8 cellular contexts compared by ENCODE assay signal in the genomic region with DNA sequence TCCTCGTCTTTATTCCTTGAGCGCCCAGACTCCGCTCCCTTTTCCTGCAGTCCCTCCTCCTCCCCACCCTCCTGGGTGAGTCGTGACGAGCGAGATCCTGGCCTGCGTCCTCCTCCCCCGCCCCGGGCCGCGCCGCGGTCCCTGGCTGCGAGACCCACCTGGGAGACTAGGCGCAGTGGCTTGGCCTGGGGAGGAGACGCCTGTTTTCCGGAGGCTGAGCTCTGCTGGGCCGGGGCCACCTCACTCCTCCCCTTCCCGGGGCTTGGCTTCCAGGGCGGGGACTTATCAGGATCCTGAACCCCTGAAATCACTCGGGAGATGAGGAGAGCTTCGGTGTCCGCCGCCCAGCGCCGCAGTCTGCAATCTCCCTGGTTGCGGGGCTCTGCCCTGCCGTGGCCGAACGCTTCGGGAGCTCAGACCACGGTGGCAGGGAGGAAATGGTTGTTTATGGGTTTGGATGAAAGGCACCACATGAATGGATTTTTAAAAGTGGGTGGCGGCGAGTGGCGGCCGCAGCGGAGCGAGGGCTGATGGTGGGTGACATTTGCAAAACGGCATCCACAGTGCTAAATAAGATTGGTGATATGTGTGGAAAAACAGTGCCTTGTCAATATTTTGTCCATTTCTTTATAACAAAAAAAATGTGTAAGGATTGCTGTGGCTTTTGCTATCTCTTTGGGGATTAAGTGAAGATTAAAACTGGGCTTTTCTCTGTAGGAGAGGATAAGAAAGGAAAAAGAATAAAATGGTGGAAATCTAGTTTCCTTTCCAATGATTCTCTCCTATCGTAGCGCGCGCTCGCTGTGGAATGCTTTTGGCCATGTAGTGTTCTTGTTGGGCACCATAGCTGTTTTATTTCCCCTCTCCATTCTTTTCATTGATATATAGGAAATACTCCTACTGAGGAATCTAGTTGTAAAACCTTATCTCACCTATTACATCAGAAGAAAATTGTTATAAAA. TPM values are rescaled to one million over a fixed set of nuclear protein-coding genes. Genes with fewer than 3 reads are reported as not detected.
A peak's percentile ranks its signal among the peaks of the same experiment; 100 is the strongest.
DNase-seq lines count a peak whose midpoint lies in the region; ATAC-seq and TF ChIP-seq lines count a peak whose summit lies in the region.

No MANE protein-coding gene starts in this region.

- H4K20me1 ChIP-seq in OCI-LY1 (ENCODE audit: insufficient read depth, low read length) = no peaks in the 10 kb centered on the region

- H3K36me3 Mint-ChIP-seq in natural killer cell treated with Interleukin-12 subunit alpha and Interleukin-12 subunit beta and Interleukin-15 and Interleukin-18, amount 100 ng/mL, for 72 hours = no peaks in the 10 kb centered on the region

- H3K4me3 Mint-ChIP-seq in natural killer cell treated with Interleukin-12 subunit alpha and Interleukin-12 subunit beta and Interleukin-15 and Interleukin-18, amount 100 ng/mL, for 72 hours = peak overlapping the region; percentile 98

- H3K9me3 ChIP-seq in OCI-LY1 (ENCODE audit: low read length) (no peaks in the 10 kb centered on the region), tibial nerve (no peaks in the 10 kb centered on the region)

- WGBS in tibial nerve, 2 donors = 6 to 10% methylated on average over 25 to 42 of the region's 44 CpGs

- peak overlapping the region; percentile 73 for H3K4me3 ChIP-seq in OCI-LY1 (ENCODE audit: low read depth, low read length, poor library complexity, severe bottlenecking)
- peak overlapping the region; percentile 83 for H3K4me3 ChIP-seq in fibroblast of the aortic adventitia (ENCODE audit: low read depth, low read length)
- peak overlapping the region; percentile 66 to 96 (median 86) for H3K4me3 ChIP-seq in tibial nerve

- H3K36me3 ChIP-seq in OCI-LY1 (ENCODE audit: insufficient read depth, low read length) = no peaks in the 10 kb centered on the region
- H3K36me3 ChIP-seq in tibial nerve = no peaks in the 10 kb centered on the region

- H2AFZ ChIP-seq in OCI-LY1 (ENCODE audit: low read length) = no peak overlapping the region

- no peaks in the 10 kb centered on the region for H3K27me3 ChIP-seq in OCI-LY1 (ENCODE audit: insufficient read depth, low read length)
- no peaks in the 10 kb centered on the region for H3K27me3 ChIP-seq in tibial nerve

- no peak overlapping the region for H3K27ac ChIP-seq in OCI-LY1 (ENCODE audit: low read depth, low read length, poor library complexity, severe bottlenecking)
- H3K27ac ChIP-seq in tibial nerve = peak overlapping the region; percentile 82 to 98 (median 88)

- DNase-seq in GM20000 (ENCODE audit: low spot score) (peak; percentile 36), fibroblast of the aortic adventitia (ENCODE audit: low read depth) (peak; percentile 63), tibial nerve (ENCODE audit: low spot score in 2 of 2) (peak; percentile 68 to 71), AML-193 (lab: John Stamatoyannopoulos, UW) (no peak)
- DNase-seq in activated effector memory CD4-positive, alpha-beta T cell treated with Interleukin-2 at 50 U/mL for 16 hours = peak; percentile 26
- no peak for DNase-seq in natural killer cell treated with Interleukin-12 subunit alpha and Interleukin-12 subunit beta and Interleukin-15 and Interleukin-18, amount 100 ng/mL, for 72 hours (ENCODE audit: low spot score)

- H3K27me3 Mint-ChIP-seq in natural killer cell treated with Interleukin-12 subunit alpha and Interleukin-12 subunit beta and Interleukin-15 and Interleukin-18, amount 100 ng/mL, for 72 hours = peaks cover 32 to 33% of the 10 kb centered on the region in 2 donors

- no peaks in the 10 kb centered on the region; the same call in 1 of the 2 replicates for H3F3A ChIP-seq in OCI-LY1 (ENCODE audit: insufficient read depth, low read length)

- H3K27ac Mint-ChIP-seq in natural killer cell treated with Interleukin-12 subunit alpha and Interleukin-12 subunit beta and Interleukin-15 and Interleukin-18, amount 100 ng/mL, for 72 hours = no peak overlapping the region

- H3K4me1 ChIP-seq in OCI-LY1 (ENCODE audit: insufficient read depth, low read length, severe bottlenecking) (peaks cover 22% of the 10 kb centered on the region), tibial nerve (peaks cover 0 to 51% (median 11%) of the 10 kb centered on the region in 4 donors)

- H3K9ac ChIP-seq in OCI-LY1 (ENCODE audit: low read length) = no peak overlapping the region

- H3K4me1 Mint-ChIP-seq in natural killer cell treated with Interleukin-12 subunit alpha and Interleukin-12 subunit beta and Interleukin-15 and Interleukin-18, amount 100 ng/mL, for 72 hours (ENCODE audit: low read depth in 2 of 2) = peaks cover 18 to 29% of the 10 kb centered on the region in 2 donors

- TF ChIP-seq EP300 in tibial nerve (IDR thresholded peaks at IDR 0.05) = peak in 1 of 2 donors; percentile 84

- H3K4me2 ChIP-seq in OCI-LY1 (ENCODE audit: low read length) = peak overlapping the region; percentile 92

- no peaks in the 10 kb centered on the region for H3K9me2 ChIP-seq in OCI-LY1 (ENCODE audit: low read depth, low read length)

- no peak for ATAC-seq in natural killer cell treated with Interleukin-12 subunit alpha and Interleukin-12 subunit beta and Interleukin-15 and Interleukin-18, amount 100 ng/mL, for 72 hours
- no peak for ATAC-seq in HG02970 (IDR thresholded peaks at IDR 0.05; ENCODE audit: low FRiP score, unreplicated experiment)

- TF ChIP-seq POLR2A in tibial nerve (IDR thresholded peaks at IDR 0.05) = peak; percentile 27 to 58

- no peaks in the 10 kb centered on the region for H3K79me2 ChIP-seq in OCI-LY1 (ENCODE audit: insufficient read depth, low read length)

- H3K9me3 Mint-ChIP-seq in natural killer cell treated with Interleukin-12 subunit alpha and Interleukin-12 subunit beta and Interleukin-15 and Interleukin-18, amount 100 ng/mL, for 72 hours = no peaks in the 10 kb centered on the region

- TF ChIP-seq CTCF in GM20000 (IDR thresholded peaks at IDR 0.05; ENCODE audit: extremely low read depth, missing control alignments) (no peak), OCI-LY1 (IDR thresholded peaks at IDR 0.05; ENCODE audit: low read length) (no peak), fibroblast of the aortic adventitia (IDR thresholded peaks at IDR 0.05; ENCODE audit: insufficient read depth, low read length) (no peak), tibial nerve (IDR thresholded peaks at IDR 0.05) (no peak)

RNA-seq across cellular contexts. Expression of a gene that starts 1.2 kb away (rescaled TPM):
- total RNA-seq in fibroblast of the aortic adventitia (ENCODE audit: low replicate concordance) = 25.5 and 40.6 TPM in 2 replicates
- 1 to 10 TPM; 4.0 to 8.1 TPM for total RNA-seq in natural killer cell treated with Interleukin-12 subunit alpha and Interleukin-12 subunit beta and Interleukin-15 and Interleukin-18, amount 100 ng/mL, for 72 hours
- 100 to 1,000 TPM in 3 of 4 donors, 10 to 100 TPM in 1; 96.3 to 142 (median 105) TPM for total RNA-seq in tibial nerve

Comparison
In these comparisons a context has a peak if more than half of its experiments do, and no peak if none do; other contexts are left out.
1. DNase-seq: peak in GM20000 (single experiment), activated effector memory CD4-positive, alpha-beta T cell treated with Interleukin-2 at 50 U/mL for 16 hours (single experiment), fibroblast of the aortic adventitia (single experiment) and tibial nerve (2 of 2); none in natural killer cell treated with Interleukin-12 subunit alpha and Interleukin-12 subunit beta and Interleukin-15 and Interleukin-18, amount 100 ng/mL, for 72 hours (single experiment) and AML-193 (0 of 2).
2. Peak in every context shown above with its lines, with median percentiles within 50 percentile points of each other: H3K4me3 ChIP-seq.